8 cellular contexts compared by ENCODE assay signal in the genomic region with DNA sequence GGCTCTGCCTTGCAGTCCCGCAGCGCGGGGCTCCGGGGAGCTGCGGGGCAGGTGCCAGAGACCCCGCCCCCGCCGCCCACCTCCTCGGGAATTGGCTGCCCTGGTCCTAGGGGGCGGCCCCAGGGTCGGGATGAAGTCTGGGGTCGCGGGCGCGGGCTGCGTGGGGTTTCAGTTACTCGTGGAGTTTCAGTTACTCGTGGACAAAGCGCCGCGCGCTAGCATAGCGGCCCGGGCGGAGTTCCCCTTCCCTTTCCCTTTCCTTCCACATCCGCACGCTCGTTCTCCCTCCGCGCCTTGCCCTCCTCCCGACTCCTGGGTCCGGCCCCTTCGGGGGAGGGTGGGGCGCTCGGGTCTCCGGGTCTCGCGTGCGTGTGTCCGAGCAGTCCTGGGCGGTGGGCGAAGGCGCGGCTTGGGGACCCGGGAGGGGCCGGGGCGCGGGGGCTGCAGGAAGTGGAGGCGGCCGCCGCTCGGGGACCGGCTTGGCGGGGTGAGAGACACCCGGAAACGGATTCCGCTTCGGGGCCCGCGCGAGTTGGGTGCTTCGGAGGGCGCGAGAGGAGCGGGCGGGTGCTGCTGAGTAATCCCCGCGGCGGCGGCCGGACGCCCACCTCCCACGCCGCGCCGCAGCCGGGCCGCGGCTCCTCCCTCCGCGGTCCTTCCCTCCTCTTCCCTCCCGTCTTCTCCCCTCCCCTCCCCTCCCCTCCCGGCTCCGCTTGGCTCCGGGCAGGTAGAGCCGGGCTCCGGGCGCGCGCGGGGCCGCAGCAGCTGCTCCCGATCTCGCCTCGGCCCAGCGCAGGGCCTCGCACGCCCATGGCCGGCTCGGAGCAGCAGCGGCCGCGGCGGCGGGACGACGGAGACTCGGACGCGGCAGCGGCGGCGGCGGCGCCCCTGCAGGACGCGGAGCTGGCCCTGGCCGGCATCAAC. TPM values are rescaled to one million over a fixed set of nuclear protein-coding genes. Genes with fewer than 3 reads are reported as not detected.
A peak's percentile ranks its signal among the peaks of the same experiment; 100 is the strongest.
DNase-seq lines count a peak whose midpoint lies in the region; ATAC-seq and TF ChIP-seq lines count a peak whose summit lies in the region.

A gene (plus strand): TSS at position 693 of the 924 bp plus-strand sequence. CDS start 118 bp downstream, at position 811.

- CTCF ChIA-PET in OCI-LY7 (lab: Charles Lee; ENCODE audit: unreplicated experiment): no interaction called here

- H3K9me3 ChIP-seq in OCI-LY7 (ENCODE audit: low read length) (no peaks in the 10 kb centered on the region), muscle layer of duodenum (ENCODE audit: control insufficient read depth in 1 of 2, low read length in 2 of 2) (no peaks in the 10 kb centered on the region)

- peaks cover 13% of the 10 kb centered on the region for H3K4me1 ChIP-seq in ACC112 (ENCODE audit: control insufficient read depth, insufficient read depth, low read length, unreplicated experiment)
- peaks cover 81% of the 10 kb centered on the region for H3K4me1 ChIP-seq in OCI-LY7 (ENCODE audit: insufficient read depth, low read length, poor library complexity, severe bottlenecking)
- H3K4me1 ChIP-seq in muscle layer of duodenum (ENCODE audit: control insufficient read depth in 1 of 2, insufficient read depth in 2 of 2, low read length in 2 of 2): peaks cover 0 to 12% of the 10 kb centered on the region in 2 donors

- intact Hi-C loops in OCI-LY7 (cut with micrococcal nuclease; ENCODE audit: unreplicated experiment): loop anchor here (5.0 to 10.0 kb wide), 4 partner anchors 478 to 910 kb away; a partner anchor contains a TSS

- H4K20me1 ChIP-seq in OCI-LY7 (ENCODE audit: insufficient read depth, low read length): peaks cover 16% of the 10 kb centered on the region

- H3K4me2 ChIP-seq in OCI-LY7 (ENCODE audit: low read length): peak within 1 kb of the TSS; percentile 82

- H3K4me3 ChIP-seq in ACC112 (ENCODE audit: low read depth, low read length) (peak within 1 kb of the TSS; percentile 93), OCI-LY7 (ENCODE audit: low read depth, low read length, poor library complexity, severe bottlenecking) (peak within 1 kb of the TSS; percentile 86), epithelial cell of proximal tubule (ENCODE audit: low read depth, low read length) (peak within 1 kb of the TSS; percentile 88), muscle layer of duodenum (ENCODE audit: low read depth in 1 of 2, low read length in 2 of 2) (peak within 1 kb of the TSS; percentile 69 to 88)

- peak; percentile 25 for ATAC-seq in GM18858 (IDR thresholded peaks at IDR 0.05; ENCODE audit: unreplicated experiment)
- ATAC-seq in HG03159 (IDR thresholded peaks at IDR 0.05; ENCODE audit: unreplicated experiment): peak; percentile 40

- H3K79me2 ChIP-seq in ACC112 (ENCODE audit: control insufficient read depth, insufficient read depth, low read length, unreplicated experiment) (peaks cover 37% of the 10 kb centered on the region), OCI-LY7 (ENCODE audit: insufficient read depth, low read depth, low read length) (peaks cover 40% of the 10 kb centered on the region)

- no peaks in the 10 kb centered on the region for H3K36me3 ChIP-seq in ACC112 (ENCODE audit: insufficient read depth, low read length)
- H3K36me3 ChIP-seq in OCI-LY7 (ENCODE audit: insufficient read depth, low read length): peaks cover 5% of the 10 kb centered on the region; the same call in 1 of the 2 replicates
- H3K36me3 ChIP-seq in muscle layer of duodenum (ENCODE audit: control insufficient read depth in 1 of 2, insufficient read depth in 2 of 2, low read length in 2 of 2): no peaks in the 10 kb centered on the region

- DNase-seq in OCI-LY7 (ENCODE audit: low spot score) (peak; percentile 81), activated T-cell treated with anti-CD3 and anti-CD28 coated beads for 24 hours (ENCODE audit: low read depth) (peak; percentile 79), epithelial cell of proximal tubule (ENCODE audit: low read depth) (no peak)
- DNase-seq in stimulated activated CD8-positive, alpha-beta memory T cell treated with anti-CD3 and anti-CD28 coated beads, Interleukin-7, amount 100 ng/mL, for 4 hours (ENCODE audit: low read depth in 2 of 2): peak; percentile 74 to 89

- H3K27me3 ChIP-seq in ACC112 (ENCODE audit: insufficient read depth, low read length): peaks cover 1% of the 10 kb centered on the region; the same call in 1 of the 2 replicates
- H3K27me3 ChIP-seq in muscle layer of duodenum (ENCODE audit: low read depth, low read length): no peaks in the 10 kb centered on the region

- H2AFZ ChIP-seq in ACC112 (ENCODE audit: low read length, unreplicated experiment): peak within 1 kb of the TSS; percentile 89
- H2AFZ ChIP-seq in OCI-LY7 (ENCODE audit: low read length): peak within 1 kb of the TSS; percentile 68

- no TSS peak for BruUV-seq in OCI-LY7 (replicated peaks; lab: Mats Ljungman, UMichigan)

- H3K27ac ChIP-seq in ACC112 (ENCODE audit: low read depth, low read length): peak within 1 kb of the TSS; percentile 33; the same call in 1 of the 2 replicates
- peak within 1 kb of the TSS; percentile 55 for H3K27ac ChIP-seq in OCI-LY7 (ENCODE audit: low read depth, low read length, poor library complexity, severe bottlenecking)
- H3K27ac ChIP-seq in muscle layer of duodenum (ENCODE audit: low read length): peak within 1 kb of the TSS; percentile 19

- no peak for TF ChIP-seq CTCF in OCI-LY7 (conservative IDR thresholded peaks at IDR 0.05; ENCODE audit: low read length)
- no peak for TF ChIP-seq CTCF in epithelial cell of proximal tubule (conservative IDR thresholded peaks at IDR 0.05; ENCODE audit: low read depth, low read length)

- POLR2A ChIA-PET in OCI-LY7 (lab: Charles Lee): interaction anchor here (1.0 kb wide), 1 partner anchor 16 kb away, joined by 7 read pairs; no protein-coding TSS in a partner anchor

- H3K9me2 ChIP-seq in OCI-LY7 (ENCODE audit: insufficient read depth, low read length): no peaks in the 10 kb centered on the region

RNA-seq across cellular contexts. Expression of the gene that starts here (rescaled TPM):
- total RNA-seq in OCI-LY7 (2014; rRNA removed; shearing (Covaris generic)): 31.4 and 33.4 TPM in 2 replicates
- total RNA-seq in OCI-LY7 (2022) (47.0 TPM in 2 replicates), epithelial cell of proximal tubule (11.2 and 26.0 TPM in 2 replicates)
